In the genomic region with DNA sequence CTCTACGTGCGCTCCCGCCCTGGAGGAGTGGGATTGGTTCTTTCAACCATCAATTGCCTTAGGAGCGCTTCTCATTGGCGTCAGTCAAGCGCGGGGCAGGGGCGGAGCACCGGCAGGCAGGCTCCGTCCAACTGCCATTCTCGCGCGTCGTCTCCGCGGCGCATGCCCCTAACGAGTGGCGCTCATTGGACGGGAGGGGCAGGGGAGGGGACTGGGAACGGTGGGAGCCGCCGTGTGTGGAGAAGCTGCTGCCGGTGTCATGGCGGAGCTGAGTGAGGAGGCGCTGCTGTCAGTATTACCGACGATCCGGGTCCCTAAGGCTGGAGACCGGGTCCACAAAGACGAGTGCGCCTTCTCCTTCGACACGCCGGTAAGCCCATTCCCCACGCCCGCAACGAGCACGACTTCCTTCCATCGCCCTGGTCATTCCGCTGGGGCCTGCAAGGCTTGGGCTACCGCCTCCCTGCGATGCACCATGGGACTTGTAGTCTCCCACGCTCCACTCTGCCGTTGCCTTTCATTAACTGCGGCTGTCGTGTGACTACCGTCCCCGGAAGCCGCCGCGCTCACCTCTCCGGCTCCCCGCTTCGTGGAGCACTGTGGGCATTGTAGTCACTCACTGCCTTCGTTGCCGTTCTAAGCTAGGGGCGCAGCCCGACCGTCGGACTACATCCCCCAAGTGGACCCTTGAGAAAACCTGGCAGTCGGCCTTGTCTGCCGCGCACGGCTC, we compare ENCODE assay signal across 8 cellular contexts. TPM values are rescaled to one million over a fixed set of nuclear protein-coding genes. Genes with fewer than 3 reads are reported as not detected.
DNase-seq lines count a peak whose midpoint lies in the region; FAIRE-seq and TF ChIP-seq lines count a peak whose summit lies in the region.

A gene with protein sequence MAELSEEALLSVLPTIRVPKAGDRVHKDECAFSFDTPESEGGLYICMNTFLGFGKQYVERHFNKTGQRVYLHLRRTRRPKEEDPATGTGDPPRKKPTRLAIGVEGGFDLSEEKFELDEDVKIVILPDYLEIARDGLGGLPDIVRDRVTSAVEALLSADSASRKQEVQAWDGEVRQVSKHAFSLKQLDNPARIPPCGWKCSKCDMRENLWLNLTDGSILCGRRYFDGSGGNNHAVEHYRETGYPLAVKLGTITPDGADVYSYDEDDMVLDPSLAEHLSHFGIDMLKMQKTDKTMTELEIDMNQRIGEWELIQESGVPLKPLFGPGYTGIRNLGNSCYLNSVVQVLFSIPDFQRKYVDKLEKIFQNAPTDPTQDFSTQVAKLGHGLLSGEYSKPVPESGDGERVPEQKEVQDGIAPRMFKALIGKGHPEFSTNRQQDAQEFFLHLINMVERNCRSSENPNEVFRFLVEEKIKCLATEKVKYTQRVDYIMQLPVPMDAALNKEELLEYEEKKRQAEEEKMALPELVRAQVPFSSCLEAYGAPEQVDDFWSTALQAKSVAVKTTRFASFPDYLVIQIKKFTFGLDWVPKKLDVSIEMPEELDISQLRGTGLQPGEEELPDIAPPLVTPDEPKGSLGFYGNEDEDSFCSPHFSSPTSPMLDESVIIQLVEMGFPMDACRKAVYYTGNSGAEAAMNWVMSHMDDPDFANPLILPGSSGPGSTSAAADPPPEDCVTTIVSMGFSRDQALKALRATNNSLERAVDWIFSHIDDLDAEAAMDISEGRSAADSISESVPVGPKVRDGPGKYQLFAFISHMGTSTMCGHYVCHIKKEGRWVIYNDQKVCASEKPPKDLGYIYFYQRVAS (plus strand): TSS at position 230 of the 730 bp plus-strand sequence. CDS start 30 bp downstream, at position 260.

- H3K27ac Mint-ChIP-seq in HFFc6, result peak within 1 kb of the TSS; percentile 93
- H3K27ac Mint-ChIP-seq in activated naive CD4-positive, alpha-beta T cell treated with anti-CD3 and anti-CD28 coated beads, Interleukin-2, amount 10 ng/mL, durations not matched to agents 7 days and 5 days, result peak within 1 kb of the TSS; percentile 100

- H3K36me3 ChIP-seq in SK-N-MC (ENCODE audit: insufficient read depth, low read length), result peaks cover 50% of the 10 kb centered on the region
- H3K36me3 ChIP-seq in neutrophil, result peaks cover 17% of the 10 kb centered on the region

- peaks cover 25 to 33% of the 10 kb centered on the region in 2 experiments for H3K4me1 ChIP-seq in neutrophil (ENCODE audit: control insufficient read depth in 1 of 2, insufficient read depth in 1 of 2, low read depth in 1 of 2, low read length in 1 of 2)

- H3K27ac ChIP-seq in SK-N-MC, result peak within 1 kb of the TSS; percentile 92
- H3K27ac ChIP-seq in neutrophil, result peak within 1 kb of the TSS; percentile 89
- peak within 1 kb of the TSS; percentile 93 for H3K27ac ChIP-seq in substantia nigra (ENCODE audit: low read depth, low read length, poor library complexity, severe bottlenecking)

- H3K27me3 ChIP-seq in neutrophil, result no peaks in the 10 kb centered on the region

- peak; percentile 76 for TF ChIP-seq POLR2A in NB4 (IDR thresholded peaks at IDR 0.05; ENCODE audit: extremely low read depth, insufficient read length)

- H3K36me3 Mint-ChIP-seq in HFFc6 (ENCODE audit: low read depth), result peaks cover 39% of the 10 kb centered on the region
- H3K36me3 Mint-ChIP-seq in activated naive CD4-positive, alpha-beta T cell treated with anti-CD3 and anti-CD28 coated beads, Interleukin-2, amount 10 ng/mL, durations not matched to agents 7 days and 5 days, result peaks cover 50% of the 10 kb centered on the region

- DNase-seq in GM04503 (ENCODE audit: low read depth) (peak; percentile 98), HFFc6 (peak; percentile 100), NB4 (ENCODE audit: low read depth) (peak; percentile 100), SK-N-MC (ENCODE audit: low read depth, low spot score) (peak; percentile 97), frontal cortex (ENCODE audit: low spot score in 2 of 2) (peak; percentile 90 to 92), substantia nigra (lab: John Stamatoyannopoulos, UW) (peak; percentile 94 to 100 (median 99))
- DNase-seq in activated naive CD4-positive, alpha-beta T cell treated with anti-CD3 and anti-CD28 coated beads, Interleukin-2, amount 10 ng/mL, durations not matched to agents 7 days and 5 days, result peak; percentile 99

- H3K4me1 Mint-ChIP-seq in HFFc6 (ENCODE audit: low read depth), result peaks cover 35% of the 10 kb centered on the region
- peaks cover 55% of the 10 kb centered on the region for H3K4me1 Mint-ChIP-seq in activated naive CD4-positive, alpha-beta T cell treated with anti-CD3 and anti-CD28 coated beads, Interleukin-2, amount 10 ng/mL, durations not matched to agents 7 days and 5 days

- H3K9me3 Mint-ChIP-seq in HFFc6, result no peaks in the 10 kb centered on the region
- H3K9me3 Mint-ChIP-seq in activated naive CD4-positive, alpha-beta T cell treated with anti-CD3 and anti-CD28 coated beads, Interleukin-2, amount 10 ng/mL, durations not matched to agents 7 days and 5 days, result no peaks in the 10 kb centered on the region

- H3K4me3 Mint-ChIP-seq in HFFc6, result peak within 1 kb of the TSS; percentile 98
- peak within 1 kb of the TSS; percentile 84 for H3K4me3 Mint-ChIP-seq in activated naive CD4-positive, alpha-beta T cell treated with anti-CD3 and anti-CD28 coated beads, Interleukin-2, amount 10 ng/mL, durations not matched to agents 7 days and 5 days

- peaks cover 12% of the 10 kb centered on the region for H3K27me3 Mint-ChIP-seq in HFFc6 (ENCODE audit: insufficient read depth)
- no peaks in the 10 kb centered on the region for H3K27me3 Mint-ChIP-seq in activated naive CD4-positive, alpha-beta T cell treated with anti-CD3 and anti-CD28 coated beads, Interleukin-2, amount 10 ng/mL, durations not matched to agents 7 days and 5 days

- H3K9ac ChIP-seq in SK-N-MC (ENCODE audit: insufficient read length), result peak within 1 kb of the TSS; percentile 86

- peak; percentile 79 for FAIRE-seq in frontal cortex (lab: Jason Lieb, UNC)

- H3K9me3 ChIP-seq in SK-N-MC (ENCODE audit: low read depth, low read length) (no peaks in the 10 kb centered on the region), neutrophil (no peaks in the 10 kb centered on the region)

- TF ChIP-seq CTCF in HFFc6 (IDR thresholded peaks at IDR 0.05), result peak; percentile 17; the same call in 1 of the 2 replicates
- TF ChIP-seq CTCF in NB4 (IDR thresholded peaks at IDR 0.05; ENCODE audit: low read depth, low read length), result no peak
- TF ChIP-seq CTCF in neutrophil (IDR thresholded peaks at IDR 0.05), result peak; percentile 57

- CTCF ChIA-PET in activated naive CD4-positive, alpha-beta T cell treated with anti-CD3 and anti-CD28 coated beads, Interleukin-2, amount 10 ng/mL, durations not matched to agents 7 days and 5 days (lab: Charles Lee), result interaction anchor here (0.6 to 6.2 kb wide), 13 partner anchors 13 to 98 kb away, joined by 3 to 38 read pairs (median 4); a partner anchor contains a TSS

- H3K4me3 ChIP-seq in NB4 (ENCODE audit: low read depth, low read length) (peak within 1 kb of the TSS; percentile 89), SK-N-MC (peak within 1 kb of the TSS; percentile 82), neutrophil (ENCODE audit: low read depth in 1 of 2, low read length in 1 of 2) (peak within 1 kb of the TSS; percentile 95 to 99)

RNA-seq across cellular contexts. Expression of the gene that starts here (rescaled TPM):
- total RNA-seq in HFFc6 (2021; fragmentation: NEBNext Ultra II Directional; extraction: Animal tissue kit (Norgen Biotek cat#: 25700)), result 100 to 1,000 TPM; 149 to 211 (median 182) TPM
- 77.5 TPM for total RNA-seq in frontal cortex

Comparison
In these comparisons a context has a peak if more than half of its experiments do, and no peak if none do; other contexts are left out.
1. Peak in every context shown above with its lines: DNase-seq, H3K4me3 ChIP-seq and H3K27ac ChIP-seq.